ENCODE assay signal across 1 cellular context in the genomic region with DNA sequence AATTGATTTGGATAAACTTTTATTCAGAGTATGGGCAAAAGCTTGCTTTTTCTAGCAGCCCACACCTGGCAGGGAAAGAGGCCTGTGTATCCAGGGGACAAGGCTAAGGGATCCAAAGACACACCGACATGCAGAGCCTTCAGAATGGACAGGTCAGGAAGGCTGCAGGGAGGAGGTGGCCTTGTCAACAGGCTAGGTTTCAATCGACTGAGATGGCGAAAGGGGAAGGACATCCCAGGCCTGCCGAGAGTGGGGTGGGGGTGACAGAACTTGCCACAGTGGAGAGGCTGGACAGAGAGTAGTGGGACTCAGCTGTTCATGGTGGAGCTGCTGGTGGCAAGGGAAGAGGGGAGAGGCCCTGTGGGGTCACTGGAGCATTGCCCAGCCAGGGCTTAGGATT.
TF ChIP-seq lines count a peak whose summit lies in the region.

No MANE protein-coding gene starts in this region.

TF ChIP-seq in K562, 482 proteins besides CTCF, POLR2A, EP300 and RAD21:
- TF ChIP-seq TAF9B (IDR thresholded peaks at IDR 0.05; ENCODE audit: partially characterized antibody): no peak
- no peak for TF ChIP-seq ZNF146 (CRISPR knock-in tag; IDR thresholded peaks at IDR 0.05; ENCODE audit: unreplicated experiment)
- TF ChIP-seq ZFP36 (IDR thresholded peaks at IDR 0.05; ENCODE audit: low read depth, low read length, partially characterized antibody): peak; percentile 97
- no peak for TF ChIP-seq MEF2A (IDR thresholded peaks at IDR 0.05; ENCODE audit: control insufficient read depth, low read depth, low read length)
- peak; percentile 77 for TF ChIP-seq ZNF436 (CRISPR knock-in tag; IDR thresholded peaks at IDR 0.05)
- TF ChIP-seq KDM2B (CRISPR knock-in tag; IDR thresholded peaks at IDR 0.05): no peak
- TF ChIP-seq BCOR (IDR thresholded peaks at IDR 0.05): peak; percentile 67
- TF ChIP-seq, protein P1, sequence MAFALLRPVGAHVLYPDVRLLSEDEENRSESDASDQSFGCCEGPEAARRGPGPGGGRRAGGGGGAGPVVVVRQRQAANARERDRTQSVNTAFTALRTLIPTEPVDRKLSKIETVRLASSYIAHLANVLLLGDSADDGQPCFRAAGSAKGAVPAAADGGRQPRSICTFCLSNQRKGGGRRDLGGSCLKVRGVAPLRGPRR (CRISPR knock-in tag; IDR thresholded peaks at IDR 0.05): no peak
- TF ChIP-seq CC2D1A (IDR thresholded peaks at IDR 0.05): no peak
- TF ChIP-seq ZNF143 (CRISPR knock-in tag; IDR thresholded peaks at IDR 0.05): no peak
